In the genomic region with DNA sequence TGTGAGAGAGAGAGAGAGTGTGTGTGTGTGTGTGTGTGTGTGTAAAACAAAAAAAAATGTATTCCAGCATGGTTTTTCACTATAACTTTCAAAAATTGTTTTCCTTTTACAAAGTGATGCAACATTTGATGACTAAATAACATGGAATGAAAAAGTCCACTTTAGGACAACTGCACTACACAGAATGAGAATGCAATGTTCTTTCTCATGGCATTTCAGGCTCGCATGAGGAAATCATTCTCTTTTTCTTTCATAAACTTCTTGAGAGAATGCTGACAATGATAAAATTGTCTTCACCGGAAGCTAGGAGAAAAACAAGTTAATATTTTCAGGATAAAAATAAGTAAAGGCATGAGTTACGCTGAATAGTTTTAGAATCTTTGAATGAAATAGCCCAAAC, we compare ENCODE assay signal across 9 cellular contexts. TPM values are rescaled to one million over a fixed set of nuclear protein-coding genes. Genes with fewer than 3 reads are reported as not detected.
DNase-seq lines count a peak whose midpoint lies in the region; ATAC-seq, FAIRE-seq and TF ChIP-seq lines count a peak whose summit lies in the region.
"Had no signal": no experiment of that assay in that cellular context is flagged by ENCODE, and none has a peak within 500 bp of the region (broad histone marks: within the 10 kb centered on the region; RNA-seq: fewer than 3 reads in every experiment).

No MANE protein-coding gene starts in this region.

- peak overlapping the region; percentile 18; the same call in 1 of the 2 replicates for H3K4me2 ChIP-seq in SK-N-SH

- H3K27me3 ChIP-seq in SK-N-SH (ENCODE audit: insufficient read depth) (no peaks in the 10 kb centered on the region), pancreas (no peaks in the 10 kb centered on the region)

- FAIRE-seq in pancreas (lab: Jason Lieb, UNC) = peak; percentile 43

- H3K79me2 ChIP-seq in SK-N-SH (ENCODE audit: insufficient read depth) = no peaks in the 10 kb centered on the region

- H3K4me3 ChIP-seq in AG09309 (ENCODE audit: control insufficient read depth, low read depth, low read length) (no peak overlapping the region), SK-N-SH (ENCODE audit: low read depth in 2 of 2, low read length in 1 of 2) (no peak overlapping the region), pancreas (no peak overlapping the region)

- TF ChIP-seq CTCF in AG09309 (IDR thresholded peaks at IDR 0.05; ENCODE audit: control insufficient read depth, insufficient read depth, low read depth, low read length, missing control alignments) = no peak
- TF ChIP-seq CTCF in SK-N-SH (IDR thresholded peaks at IDR 0.05) = no peak
- TF ChIP-seq CTCF in pancreas (IDR thresholded peaks at IDR 0.05) = no peak

- H3F3A ChIP-seq in SK-N-SH (replicated peaks; ENCODE audit: insufficient read depth) = peaks cover 17% of the 10 kb centered on the region

- intact Hi-C loops in pancreas (cut with DNase I) = no loop called here

- 0 out of 4 replicates have a peak, but pooled peaks of 1 of the 2 experiments have one; percentile 41 for TF ChIP-seq EP300 in SK-N-SH (IDR thresholded peaks at IDR 0.05; ENCODE audit: borderline replicate concordance in 1 of 2, low read depth in 1 of 2, low read length in 1 of 2)

- no peak overlapping the region for H2AFZ ChIP-seq in SK-N-SH (ENCODE audit: low read depth)

- H3K36me3 ChIP-seq in SK-N-SH (replicated peaks in 1 of 2; ENCODE audit: control insufficient read depth in 1 of 2, insufficient read depth in 2 of 2, low read length in 1 of 2) (no peaks in the 10 kb centered on the region), pancreas (no peaks in the 10 kb centered on the region)

- ATAC-seq in pancreas = peak; percentile 33 to 43 (median 34)
- ATAC-seq in activated CD4-positive, CD25-positive, alpha-beta regulatory T cell treated with anti-CD3 and anti-CD28 coated beads, Interleukin-2, amount 50 U/mL, for 24 hours = no peak

- no peaks in the 10 kb centered on the region for H4K20me1 ChIP-seq in SK-N-SH (ENCODE audit: insufficient read depth)

- CTCF ChIA-PET in SK-N-SH (lab: Yijun Ruan, JAX) = interaction anchor here (1.0 to 3.7 kb wide), 2 partner anchors 15 to 55 kb away, joined by 3 to 20 read pairs; no protein-coding TSS in a partner anchor

- DNase-seq in AG09309 (ENCODE audit: low read depth) (peak; percentile 82), SK-N-SH (no peak), fibroblast of the conjunctiva (ENCODE audit: low read depth) (peak; percentile 93), pancreas (no peak), iPS-NIHi11 (ENCODE audit: low spot score) (no peak), NCI-H2227 (lab: John Stamatoyannopoulos, UW; ENCODE audit: unreplicated experiment) (no peak)
- no peak for DNase-seq in activated CD8-positive, alpha-beta memory T cell treated with anti-CD3 and anti-CD28 coated beads, Interleukin-2, amount 50 U/mL, for 48 hours
- DNase-seq: activated CD4-positive, alpha-beta T cell treated with anti-CD3 and anti-CD28 coated beads, Interleukin-2, amount 50 U/mL, for 4 hours had no signal

- WGBS in SK-N-SH (ENCODE audit: low lambda C conversion rate) = 44% methylated on average over 3 of the region's 3 CpGs
- WGBS in pancreas, 2 donors = 75 to 79% methylated on average over 3 of the region's 3 CpGs

- peak overlapping the region; percentile 22; the same call in 1 of the 2 replicates for H3K9ac ChIP-seq in SK-N-SH

- H3K9me3 ChIP-seq in SK-N-SH = no peaks in the 10 kb centered on the region
- H3K9me3 ChIP-seq in pancreas = no peaks in the 10 kb centered on the region

- peaks cover 0 to 45% of the 10 kb centered on the region in 2 experiments; a peak in 2 of 4 replicates for H3K4me1 ChIP-seq in SK-N-SH (ENCODE audit: control insufficient read depth in 1 of 2, insufficient read depth in 2 of 2, low read depth in 1 of 2, low read length in 1 of 2)
- H3K4me1 ChIP-seq in pancreas = peaks cover 0 to 42% (median 31%) of the 10 kb centered on the region in 3 donors

- no peaks in the 10 kb centered on the region for H3K9me2 ChIP-seq in SK-N-SH

- no peak for TF ChIP-seq RAD21 in SK-N-SH (IDR thresholded peaks at IDR 0.05; ENCODE audit: low read length)

- H3K27ac ChIP-seq in SK-N-SH (ENCODE audit: low read depth in 2 of 2, low read length in 1 of 2) (peak overlapping the region in 1 of 2 experiments; percentile 85; a peak in 2 of 4 replicates), pancreas (peak overlapping the region in 1 of 4 donors; percentile 3)

- POLR2A ChIA-PET in SK-N-SH (lab: Yijun Ruan, JAX) = no interaction called here

TF ChIP-seq in SK-N-SH, 30 proteins besides CTCF, POLR2A, EP300 and RAD21 (continues in another document):
- TF ChIP-seq, protein P1, sequence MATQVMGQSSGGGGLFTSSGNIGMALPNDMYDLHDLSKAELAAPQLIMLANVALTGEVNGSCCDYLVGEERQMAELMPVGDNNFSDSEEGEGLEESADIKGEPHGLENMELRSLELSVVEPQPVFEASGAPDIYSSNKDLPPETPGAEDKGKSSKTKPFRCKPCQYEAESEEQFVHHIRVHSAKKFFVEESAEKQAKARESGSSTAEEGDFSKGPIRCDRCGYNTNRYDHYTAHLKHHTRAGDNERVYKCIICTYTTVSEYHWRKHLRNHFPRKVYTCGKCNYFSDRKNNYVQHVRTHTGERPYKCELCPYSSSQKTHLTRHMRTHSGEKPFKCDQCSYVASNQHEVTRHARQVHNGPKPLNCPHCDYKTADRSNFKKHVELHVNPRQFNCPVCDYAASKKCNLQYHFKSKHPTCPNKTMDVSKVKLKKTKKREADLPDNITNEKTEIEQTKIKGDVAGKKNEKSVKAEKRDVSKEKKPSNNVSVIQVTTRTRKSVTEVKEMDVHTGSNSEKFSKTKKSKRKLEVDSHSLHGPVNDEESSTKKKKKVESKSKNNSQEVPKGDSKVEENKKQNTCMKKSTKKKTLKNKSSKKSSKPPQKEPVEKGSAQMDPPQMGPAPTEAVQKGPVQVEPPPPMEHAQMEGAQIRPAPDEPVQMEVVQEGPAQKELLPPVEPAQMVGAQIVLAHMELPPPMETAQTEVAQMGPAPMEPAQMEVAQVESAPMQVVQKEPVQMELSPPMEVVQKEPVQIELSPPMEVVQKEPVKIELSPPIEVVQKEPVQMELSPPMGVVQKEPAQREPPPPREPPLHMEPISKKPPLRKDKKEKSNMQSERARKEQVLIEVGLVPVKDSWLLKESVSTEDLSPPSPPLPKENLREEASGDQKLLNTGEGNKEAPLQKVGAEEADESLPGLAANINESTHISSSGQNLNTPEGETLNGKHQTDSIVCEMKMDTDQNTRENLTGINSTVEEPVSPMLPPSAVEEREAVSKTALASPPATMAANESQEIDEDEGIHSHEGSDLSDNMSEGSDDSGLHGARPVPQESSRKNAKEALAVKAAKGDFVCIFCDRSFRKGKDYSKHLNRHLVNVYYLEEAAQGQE (IDR thresholded peaks at IDR 0.05; ENCODE audit: low read depth, low read length) = no peak
- TF ChIP-seq FOSL2 (IDR thresholded peaks at IDR 0.05; ENCODE audit: borderline replicate concordance, low read depth) (peak; percentile 77), MEF2A (IDR thresholded peaks at IDR 0.05; ENCODE audit: borderline replicate concordance, low read depth) (no peak), ELF1 (IDR thresholded peaks at IDR 0.05) (no peak), SMC3 (IDR thresholded peaks at IDR 0.05; ENCODE audit: low read depth, low read length) (no peak), FOXJ3 (CRISPR knock-in tag; IDR thresholded peaks at IDR 0.05) (no peak), CHD2 (IDR thresholded peaks at IDR 0.05; ENCODE audit: low read length, partially characterized antibody) (no peak), RCOR1 (IDR thresholded peaks at IDR 0.05; ENCODE audit: low read length) (no peak), TEAD4 (IDR thresholded peaks at IDR 0.05; ENCODE audit: borderline replicate concordance, insufficient read depth) (peak; percentile 65; the same call in 1 of the 2 replicates), MAX (IDR thresholded peaks at IDR 0.05; ENCODE audit: low read depth) (peak; percentile 41; the same call in 1 of the 2 replicates), MXI1 (IDR thresholded peaks at IDR 0.05; ENCODE audit: low read depth, low read length) (no peak), RXRA (IDR thresholded peaks at IDR 0.05; ENCODE audit: borderline replicate concordance, low read depth) (no peak; the same call in 1 of the 2 replicates), NFIC (IDR thresholded peaks at IDR 0.05; ENCODE audit: borderline replicate concordance) (0 out of 2 replicates have a peak, but pooled peaks have one; percentile 14), TCF12 (IDR thresholded peaks at IDR 0.05) (peak; percentile 52; the same call in 1 of the 2 replicates), FOXM1 (IDR thresholded peaks at IDR 0.05; ENCODE audit: low read depth) (no peak), JUND (IDR thresholded peaks at IDR 0.05) (peak; percentile 79), GABPA (IDR thresholded peaks at IDR 0.05; ENCODE audit: low read depth) (no peak), YY1 (IDR thresholded peaks at IDR 0.05; ENCODE audit: low read depth) (no peak)
- TF ChIP-seq, protein P2, sequence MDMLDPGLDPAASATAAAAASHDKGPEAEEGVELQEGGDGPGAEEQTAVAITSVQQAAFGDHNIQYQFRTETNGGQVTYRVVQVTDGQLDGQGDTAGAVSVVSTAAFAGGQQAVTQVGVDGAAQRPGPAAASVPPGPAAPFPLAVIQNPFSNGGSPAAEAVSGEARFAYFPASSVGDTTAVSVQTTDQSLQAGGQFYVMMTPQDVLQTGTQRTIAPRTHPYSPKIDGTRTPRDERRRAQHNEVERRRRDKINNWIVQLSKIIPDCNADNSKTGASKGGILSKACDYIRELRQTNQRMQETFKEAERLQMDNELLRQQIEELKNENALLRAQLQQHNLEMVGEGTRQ (IDR thresholded peaks at IDR 0.05; ENCODE audit: borderline replicate concordance, low read depth, low read length) = no peak

RNA-seq across cellular contexts. Expression of gene SLC16A12, which starts 53.7 kb away (rescaled TPM):
- 0.13 TPM in 2 replicates for polyA plus RNA-seq in SK-N-SH (2012; rRNA removed)
- 0.10 and 0.14 TPM in 2 replicates for polyA plus RNA-seq in SK-N-SH (2012; cell fraction: cytosol; rRNA removed)
- 0.05 and 0.10 TPM in 2 replicates for polyA plus RNA-seq in SK-N-SH (2012; cell fraction: nucleus; rRNA removed)
- 10 to 100 TPM; 12.8 to 38.2 (median 28.4) TPM for total RNA-seq in pancreas
- 10 to 100 TPM in 1 of 2 donors, 1 to 10 TPM in 1; 6.0 to 18.8 TPM for polyA plus RNA-seq in pancreas

Comparison
In these comparisons a context has a peak if more than half of its experiments do, and no peak if none do; other contexts are left out.
1. DNase-seq: peak in AG09309 (single experiment) and fibroblast of the conjunctiva (single experiment); none in SK-N-SH (single experiment), pancreas (0 of 6), activated CD8-positive, alpha-beta memory T cell treated with anti-CD3 and anti-CD28 coated beads, Interleukin-2, amount 50 U/mL, for 48 hours (single experiment), iPS-NIHi11 (single experiment) and NCI-H2227 (single experiment).
2. ATAC-seq: peak in pancreas (4 of 4); none in activated CD4-positive, CD25-positive, alpha-beta regulatory T cell treated with anti-CD3 and anti-CD28 coated beads, Interleukin-2, amount 50 U/mL, for 24 hours (0 of 2).
3. RNA of gene SLC16A12, which starts 53.7 kb away (polyA plus RNA-seq): 6.0 to 18.8 TPM in pancreas; 0.05 to 0.14 TPM in SK-N-SH; every median in the first group is over 4 times any median in the second.